Comparison of ENCODE assay signal across 12 cellular contexts in genomic region chr17:4728124-4728523, GRCh38. TPM values are rescaled to one million over a fixed set of nuclear protein-coding genes. Genes with fewer than 3 reads are reported as not detected.
DNase-seq lines count a peak whose midpoint lies in the region; ATAC-seq lines count a peak whose summit lies in the region.
"Had no signal": no experiment of that assay in that cellular context is flagged by ENCODE, and none has a peak within 500 bp of the region (broad histone marks: within the 10 kb centered on the region; RNA-seq: fewer than 3 reads in every experiment).

No MANE protein-coding gene starts in this region.

- ATAC-seq in activated T-cell treated with anti-CD3 and anti-CD28 coated beads, Interleukin-2, amount 50 U/mL, for 4 hours: no peak
- peak; percentile 34 for ATAC-seq in stimulated activated naive CD8-positive, alpha-beta T cell treated with anti-CD3 and anti-CD28 coated beads, Interleukin-15, Interleukin-2, amounts not matched to agents 100 U/mL and 50 U/mL, for 24 hours

- peaks cover 11% of the 10 kb centered on the region for H3K36me3 Mint-ChIP-seq in activated T-cell treated with anti-CD3 and anti-CD28 coated beads, Interleukin-2, amount 50 U/mL, for 24 hours (ENCODE audit: low read depth)
- no peaks in the 10 kb centered on the region for H3K36me3 Mint-ChIP-seq in activated T-cell treated with anti-CD3 and anti-CD28 coated beads, Interleukin-2, amount 50 U/mL, for 4 hours (ENCODE audit: insufficient read depth)
- H3K36me3 Mint-ChIP-seq in activated naive CD8-positive, alpha-beta T cell treated with anti-CD3 and anti-CD28 coated beads for 36 hours: no peaks in the 10 kb centered on the region

- peak overlapping the region; percentile 87 for H3K27ac Mint-ChIP-seq in activated T-cell treated with anti-CD3 and anti-CD28 coated beads, Interleukin-2, amount 50 U/mL, for 24 hours
- peak overlapping the region; percentile 60 for H3K27ac Mint-ChIP-seq in activated naive CD8-positive, alpha-beta T cell treated with anti-CD3 and anti-CD28 coated beads for 36 hours

- H3K4me3 Mint-ChIP-seq in activated T-cell treated with anti-CD3 and anti-CD28 coated beads, Interleukin-2, amount 50 U/mL, for 24 hours: no peak overlapping the region
- H3K4me3 Mint-ChIP-seq in activated T-cell treated with anti-CD3 and anti-CD28 coated beads, Interleukin-2, amount 50 U/mL, for 4 hours: no peak overlapping the region
- peak overlapping the region; percentile 40 for H3K4me3 Mint-ChIP-seq in activated naive CD8-positive, alpha-beta T cell treated with anti-CD3 and anti-CD28 coated beads for 36 hours

- no peaks in the 10 kb centered on the region for H3K9me3 Mint-ChIP-seq in activated T-cell treated with anti-CD3 and anti-CD28 coated beads, Interleukin-2, amount 50 U/mL, for 24 hours
- H3K9me3 Mint-ChIP-seq in activated T-cell treated with anti-CD3 and anti-CD28 coated beads, Interleukin-2, amount 50 U/mL, for 4 hours: no peaks in the 10 kb centered on the region
- no peaks in the 10 kb centered on the region for H3K9me3 Mint-ChIP-seq in activated naive CD8-positive, alpha-beta T cell treated with anti-CD3 and anti-CD28 coated beads for 36 hours

- no peak for DNase-seq in activated T-cell treated with anti-CD3 and anti-CD28 coated beads, Interleukin-2, amount 50 U/mL, for 24 hours
- DNase-seq in activated T-cell treated with anti-CD3 and anti-CD28 coated beads, Interleukin-2, amount 50 U/mL, for 4 hours: no peak
- no peak for DNase-seq in activated naive CD8-positive, alpha-beta T cell treated with anti-CD3 and anti-CD28 coated beads for 36 hours
- no peak for DNase-seq in stimulated activated naive CD8-positive, alpha-beta T cell treated with anti-CD3 and anti-CD28 coated beads, Interleukin-15, Interleukin-2, amounts not matched to agents 100 U/mL and 50 U/mL, for 24 hours
- no peak for DNase-seq in NCI-H1048 (lab: John Stamatoyannopoulos, UW)
- DNase-seq in NCI-H128 (lab: John Stamatoyannopoulos, UW; ENCODE audit: unreplicated experiment): no peak
- DNase-seq: Calu3, dorsolateral prefrontal cortex, NCI-H1417 treated with DMSO at 0.1 percent for 48 hours, NCI-H524, T-helper 9 cell, uterus had no signal

- H3K27me3 Mint-ChIP-seq in activated T-cell treated with anti-CD3 and anti-CD28 coated beads, Interleukin-2, amount 50 U/mL, for 24 hours: no peaks in the 10 kb centered on the region
- no peaks in the 10 kb centered on the region for H3K27me3 Mint-ChIP-seq in activated T-cell treated with anti-CD3 and anti-CD28 coated beads, Interleukin-2, amount 50 U/mL, for 4 hours (ENCODE audit: low read depth)
- H3K27me3 Mint-ChIP-seq in activated naive CD8-positive, alpha-beta T cell treated with anti-CD3 and anti-CD28 coated beads for 36 hours: no peaks in the 10 kb centered on the region

- H3K4me1 Mint-ChIP-seq in activated T-cell treated with anti-CD3 and anti-CD28 coated beads, Interleukin-2, amount 50 U/mL, for 24 hours (ENCODE audit: low read depth): peaks cover 40% of the 10 kb centered on the region
- H3K4me1 Mint-ChIP-seq in activated T-cell treated with anti-CD3 and anti-CD28 coated beads, Interleukin-2, amount 50 U/mL, for 4 hours (ENCODE audit: low read depth): peaks cover 25% of the 10 kb centered on the region
- peaks cover 33% of the 10 kb centered on the region for H3K4me1 Mint-ChIP-seq in activated naive CD8-positive, alpha-beta T cell treated with anti-CD3 and anti-CD28 coated beads for 36 hours

RNA-seq across cellular contexts. Expression of gene MED11, which starts 3.1 kb away (rescaled TPM):
- 10 to 100 TPM; 19.6 to 21.6 (median 20.6) TPM for total RNA-seq in activated T-cell treated with anti-CD3 and anti-CD28 coated beads, Interleukin-2, amount 50 U/mL, for 4 hours
- 10 to 100 TPM; 18.3 to 21.0 TPM for total RNA-seq in activated naive CD8-positive, alpha-beta T cell treated with anti-CD3 and anti-CD28 coated beads for 36 hours

RNA-seq across cellular contexts. Expression of gene ZMYND15, which starts 11.5 kb away (rescaled TPM):
- under 1 TPM in 1 of 3 donors, not detected in 2; 0.13 TPM for total RNA-seq in activated T-cell treated with anti-CD3 and anti-CD28 coated beads, Interleukin-2, amount 50 U/mL, for 4 hours
- not detected for total RNA-seq in activated naive CD8-positive, alpha-beta T cell treated with anti-CD3 and anti-CD28 coated beads for 36 hours

RNA-seq across cellular contexts. Expression of gene CXCL16, which starts 11.6 kb away (rescaled TPM):
- 1 to 10 TPM in 2 of 3 donors, under 1 TPM in 1; 0.76 to 1.5 (median 1.3) TPM for total RNA-seq in activated T-cell treated with anti-CD3 and anti-CD28 coated beads, Interleukin-2, amount 50 U/mL, for 4 hours
- 1 to 10 TPM; 2.0 to 3.3 TPM for total RNA-seq in activated naive CD8-positive, alpha-beta T cell treated with anti-CD3 and anti-CD28 coated beads for 36 hours

RNA-seq across cellular contexts. Expression of gene ARRB2, which starts 17.7 kb away (rescaled TPM):
- 10 to 100 TPM; 89.7 to 99.4 (median 94.7) TPM for total RNA-seq in activated T-cell treated with anti-CD3 and anti-CD28 coated beads, Interleukin-2, amount 50 U/mL, for 4 hours
- 100 to 1,000 TPM; 161 to 170 TPM for total RNA-seq in activated naive CD8-positive, alpha-beta T cell treated with anti-CD3 and anti-CD28 coated beads for 36 hours

RNA-seq across cellular contexts. Expression of gene PELP1, which starts 24.2 kb away (rescaled TPM):
- 100 to 1,000 TPM; 163 to 189 (median 188) TPM for total RNA-seq in activated T-cell treated with anti-CD3 and anti-CD28 coated beads, Interleukin-2, amount 50 U/mL, for 4 hours
- total RNA-seq in activated naive CD8-positive, alpha-beta T cell treated with anti-CD3 and anti-CD28 coated beads for 36 hours: 100 to 1,000 TPM; 110 to 122 TPM
